23 cellular contexts compared by ENCODE assay signal in the genomic region with DNA sequence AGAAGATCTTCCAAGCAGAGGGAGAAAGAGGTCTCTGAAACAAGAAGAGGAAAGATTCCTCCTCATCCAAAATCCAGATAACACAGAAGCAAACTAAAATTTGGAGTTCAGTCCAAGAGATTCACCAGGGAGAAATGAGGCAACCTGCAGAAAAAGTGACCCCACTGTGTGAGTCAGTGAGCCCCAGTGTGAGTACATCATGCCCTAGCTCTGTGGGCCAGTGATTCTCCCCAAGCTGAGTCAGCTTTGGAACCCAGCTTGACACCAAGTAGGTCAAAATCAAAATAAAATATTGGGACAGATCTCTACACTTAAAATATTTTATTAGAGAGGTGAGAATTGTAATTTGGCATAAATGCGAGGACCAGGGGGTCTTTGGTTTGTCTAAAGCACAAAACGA. TPM values are rescaled to one million over a fixed set of nuclear protein-coding genes. Genes with fewer than 3 reads are reported as not detected.
DNase-seq lines count a peak whose midpoint lies in the region; ATAC-seq, FAIRE-seq and TF ChIP-seq lines count a peak whose summit lies in the region.
"Had no signal": no experiment of that assay in that cellular context is flagged by ENCODE, and none has a peak within 500 bp of the region (broad histone marks: within the 10 kb centered on the region; RNA-seq: fewer than 3 reads in every experiment).

No MANE protein-coding gene starts in this region.

- H3K9me3 ChIP-seq in GM23248 (ENCODE audit: low read depth): no peaks in the 10 kb centered on the region
- no peaks in the 10 kb centered on the region for H3K9me3 ChIP-seq in H1 (ENCODE audit: insufficient read depth in 2 of 2, low read depth in 1 of 2, low read length in 1 of 2)
- no peaks in the 10 kb centered on the region for H3K9me3 ChIP-seq in effector memory CD4-positive, alpha-beta T cell (ENCODE audit: control insufficient read depth, low read length)
- H3K9me3 ChIP-seq: MG63 had no signal

- TF ChIP-seq POLR2A in H1 (IDR thresholded peaks at IDR 0.05; ENCODE audit: control extremely low read depth in 1 of 2, low read depth in 2 of 2, low read length in 2 of 2): no peak

- DNase-seq in GM23248 (peak; percentile 8), HCEC 1CT (peak; percentile 25), H1 (ENCODE audit: low read depth in 1 of 2, low spot score in 2 of 2) (no peak)
- DNase-seq in natural killer cell treated with Interleukin-12 subunit alpha and Interleukin-12 subunit beta and Interleukin-15 and Interleukin-18, amount 100 ng/mL, for 72 hours (ENCODE audit: low spot score): no peak
- no peak for DNase-seq in effector memory CD4-positive, alpha-beta T cell
- no peak for DNase-seq in effector CD8-positive, alpha-beta T cell (lab: John Stamatoyannopoulos, UW)
- DNase-seq: CD4-positive, alpha-beta T cell; COR-L47; DMS79 treated with DMSO at 0.1 percent for 48 hours; GOT3; MG63; NCI-H1417 treated with DMSO at 0.1 percent for 48 hours; NCI-H187; NCI-H446; NCI-H526; OCI-M1 had no signal

- no peak overlapping the region for H4K8ac ChIP-seq in H1 (ENCODE audit: extremely low read depth, insufficient read depth, low read length)

- H3K56ac ChIP-seq in H1 (replicated peaks; ENCODE audit: insufficient read length, low read depth, low read length): no peak overlapping the region

- peaks cover 59 to 80% of the 10 kb centered on the region in 2 donors for H3K4me1 Mint-ChIP-seq in natural killer cell treated with Interleukin-12 subunit alpha and Interleukin-12 subunit beta and Interleukin-15 and Interleukin-18, amount 100 ng/mL, for 72 hours (ENCODE audit: low read depth in 2 of 2)

- peak in 1 of 2 donors; percentile 73 for ATAC-seq in natural killer cell treated with Interleukin-12 subunit alpha and Interleukin-12 subunit beta and Interleukin-15 and Interleukin-18, amount 100 ng/mL, for 72 hours
- ATAC-seq in HG03520 (IDR thresholded peaks at IDR 0.05; ENCODE audit: unreplicated experiment): no peak
- ATAC-seq: K562 had no signal

- H3K18ac ChIP-seq in H1 (ENCODE audit: extremely low read depth, low read length): no peak overlapping the region; the same call in 1 of the 2 replicates

- in situ Hi-C loops in GM23248 (cut with MboI): no loop called here

- no peak overlapping the region for H2AK5ac ChIP-seq in H1 (ENCODE audit: low read depth, low read length)

- H3K27me3 Mint-ChIP-seq in natural killer cell treated with Interleukin-12 subunit alpha and Interleukin-12 subunit beta and Interleukin-15 and Interleukin-18, amount 100 ng/mL, for 72 hours: no peaks in the 10 kb centered on the region
- H3K27me3 Mint-ChIP-seq: CD4-positive, alpha-beta T cell had no signal

- no peak overlapping the region for H3K4ac ChIP-seq in H1 (replicated peaks; ENCODE audit: insufficient read length, low read depth, low read length)

- no peak for TF ChIP-seq EP300 in H1 (IDR thresholded peaks at IDR 0.05; ENCODE audit: borderline replicate concordance in 1 of 2, low read depth in 2 of 2, low read length in 2 of 2)

- no peaks in the 10 kb centered on the region for H3K79me2 ChIP-seq in GM23248 (ENCODE audit: insufficient read depth)
- no peaks in the 10 kb centered on the region for H3K79me2 ChIP-seq in H1 (ENCODE audit: control insufficient read depth in 1 of 2, insufficient read depth in 2 of 2, low read length in 2 of 2)

- no peak overlapping the region for H3K4me2 ChIP-seq in GM23248 (ENCODE audit: unreplicated experiment)
- H3K4me2 ChIP-seq in H1 (ENCODE audit: insufficient read depth in 1 of 2, low read depth in 2 of 2, low read length in 2 of 2): no peak overlapping the region

- H3K9ac ChIP-seq in GM23248: no peak overlapping the region
- H3K9ac ChIP-seq in H1 (replicated peaks in 1 of 4; ENCODE audit: extremely low read depth in 1 of 4, low read depth in 3 of 4, low read length in 3 of 4): no peak overlapping the region

- 75 to 87% methylated on average over 2 of the region's 2 CpGs for WGBS in GM23248 (ENCODE audit: low coverage in 1 of 2, low lambda C conversion rate in 2 of 2, missing lambda C conversion rate in 2 of 2), 2 experiments
- 94% methylated on average over 2 of the region's 2 CpGs; no CpG with 5 or more reads in 1 of the 2 experiments for WGBS in H1 (ENCODE audit: extremely low coverage in 1 of 2, insufficient coverage in 1 of 2, insufficient read length in 1 of 2, insufficient replicate concordance in 2 of 2, low coverage in 1 of 2, low lambda C conversion rate in 2 of 2, missing lambda C conversion rate in 1 of 2), 2 experiments

- H3K79me1 ChIP-seq in H1 (ENCODE audit: low read depth, low read length): no peaks in the 10 kb centered on the region

- TF ChIP-seq RAD21 in H1 (IDR thresholded peaks at IDR 0.05 in 1 of 2, conservative IDR thresholded peaks at IDR 0.05 in 1 of 2; ENCODE audit: low read depth in 2 of 2, low read length in 2 of 2): no peak

- no peak for FAIRE-seq in H1 (lab: Jason Lieb, UNC)
- FAIRE-seq: GM12891, K562, RCC 7860 had no signal

- H3F3A ChIP-seq in GM23248 (ENCODE audit: insufficient read depth): no peaks in the 10 kb centered on the region

- no peaks in the 10 kb centered on the region for H3K23me2 ChIP-seq in H1 (ENCODE audit: low read depth, low read length)

- peaks cover 61% of the 10 kb centered on the region for H3K36me3 Mint-ChIP-seq in natural killer cell treated with Interleukin-12 subunit alpha and Interleukin-12 subunit beta and Interleukin-15 and Interleukin-18, amount 100 ng/mL, for 72 hours

- no peak overlapping the region for H2AFZ ChIP-seq in GM23248
- H2AFZ ChIP-seq in H1 (ENCODE audit: low read length): no peak overlapping the region

- no peak overlapping the region for H4K91ac ChIP-seq in H1 (replicated peaks; ENCODE audit: insufficient read length, low read length)

- no peaks in the 10 kb centered on the region for H3K4me1 ChIP-seq in GM23248 (ENCODE audit: insufficient read depth)
- H3K4me1 ChIP-seq in H1 (replicated peaks in 1 of 4; ENCODE audit: control insufficient read depth in 3 of 4, insufficient read depth in 4 of 4, low read length in 3 of 4): no peaks in the 10 kb centered on the region
- no peaks in the 10 kb centered on the region for H3K4me1 ChIP-seq in effector memory CD4-positive, alpha-beta T cell (ENCODE audit: control insufficient read depth, insufficient read depth, low read length, poor library complexity, severe bottlenecking)

- POLR2A ChIA-PET in H1 (lab: Charles Lee; ENCODE audit: partially characterized antibody): no interaction called here

- peaks cover 3% of the 10 kb centered on the region; the same call in 1 of the 2 replicates for H3K36me3 ChIP-seq in GM23248 (ENCODE audit: low read depth)
- H3K36me3 ChIP-seq in H1 (ENCODE audit: control insufficient read depth in 2 of 4, insufficient read depth in 4 of 4, low read length in 3 of 4): no peaks in the 10 kb centered on the region
- H3K36me3 ChIP-seq in effector memory CD4-positive, alpha-beta T cell (ENCODE audit: control insufficient read depth, insufficient read depth, low read length): peaks cover 51% of the 10 kb centered on the region

- H2BK5ac ChIP-seq in H1 (ENCODE audit: low read depth, low read length): no peak overlapping the region

- no peak overlapping the region for H2BK120ac ChIP-seq in H1 (replicated peaks; ENCODE audit: low read depth, low read length)

- H2BK20ac ChIP-seq in H1 (ENCODE audit: low read length): no peak overlapping the region

- peak overlapping the region; percentile 80 to 90 for H3K27ac Mint-ChIP-seq in natural killer cell treated with Interleukin-12 subunit alpha and Interleukin-12 subunit beta and Interleukin-15 and Interleukin-18, amount 100 ng/mL, for 72 hours

- H3K27ac ChIP-seq in GM23248 (no peak overlapping the region), H1 (ENCODE audit: low read depth, low read length) (no peak overlapping the region)
- no peak overlapping the region for H3K27ac ChIP-seq in effector memory CD4-positive, alpha-beta T cell (ENCODE audit: insufficient read depth, low read length, poor library complexity, severe bottlenecking)

- no peak overlapping the region for H3K4me3 ChIP-seq in GM23248
- H3K4me3 ChIP-seq in H1 (ENCODE audit: extremely low read depth in 1 of 4, insufficient read depth in 2 of 4, low read depth in 3 of 4, low read length in 4 of 4): no peak overlapping the region
- no peak overlapping the region for H3K4me3 ChIP-seq in effector memory CD4-positive, alpha-beta T cell (ENCODE audit: insufficient read depth, low read depth, low read length, poor library complexity, severe bottlenecking)
- H3K4me3 ChIP-seq: K562, MG63 had no signal

- H4K20me1 ChIP-seq in GM23248 (ENCODE audit: insufficient read depth) (no peaks in the 10 kb centered on the region), H1 (replicated peaks in 1 of 2; ENCODE audit: control insufficient read depth in 1 of 2, insufficient read depth in 2 of 2, low read length in 2 of 2) (no peaks in the 10 kb centered on the region)

- TF ChIP-seq CTCF in H1 (IDR thresholded peaks at IDR 0.05; ENCODE audit: control extremely low read depth in 1 of 3, insufficient read depth in 1 of 3, low read depth in 1 of 3, low read length in 3 of 3): no peak

- H3K14ac ChIP-seq in H1 (ENCODE audit: insufficient read length): no peak overlapping the region

- no peaks in the 10 kb centered on the region for H3K27me3 ChIP-seq in GM23248 (replicated peaks; ENCODE audit: insufficient read depth)
- H3K27me3 ChIP-seq in H1 (replicated peaks in 1 of 4; ENCODE audit: control insufficient read depth in 3 of 4, extremely low read depth in 1 of 4, insufficient read depth in 3 of 4, low read length in 3 of 4): no peaks in the 10 kb centered on the region
- H3K27me3 ChIP-seq in effector memory CD4-positive, alpha-beta T cell (replicated peaks; ENCODE audit: control insufficient read depth, insufficient read depth, low read length, poor library complexity, severe bottlenecking): no peaks in the 10 kb centered on the region
- H3K27me3 ChIP-seq: MG63 had no signal

- H3K23ac ChIP-seq in H1 (ENCODE audit: insufficient read length): peak overlapping the region; percentile 87

- H3K4me3 Mint-ChIP-seq in natural killer cell treated with Interleukin-12 subunit alpha and Interleukin-12 subunit beta and Interleukin-15 and Interleukin-18, amount 100 ng/mL, for 72 hours: peak overlapping the region; percentile 69
- H3K4me3 Mint-ChIP-seq: CD4-positive, alpha-beta T cell had no signal

- H2BK12ac ChIP-seq in H1 (ENCODE audit: low read depth, low read length): no peak overlapping the region

- H2BK15ac ChIP-seq in H1 (ENCODE audit: low read length): no peak overlapping the region

- H3K9me2 ChIP-seq in GM23248 (ENCODE audit: insufficient read depth): no peaks in the 10 kb centered on the region

- CTCF ChIA-PET in H1 (lab: Charles Lee; ENCODE audit: partially characterized antibody): interaction anchor here (1.4 to 1.5 kb wide), 2 partner anchors 38 to 101 kb away, joined by 4 read pairs; no protein-coding TSS in a partner anchor

- peaks cover 8% of the 10 kb centered on the region for H3K9me3 Mint-ChIP-seq in natural killer cell treated with Interleukin-12 subunit alpha and Interleukin-12 subunit beta and Interleukin-15 and Interleukin-18, amount 100 ng/mL, for 72 hours

- no peak overlapping the region for H4K5ac ChIP-seq in H1 (ENCODE audit: insufficient read length, low read depth, low read length)

RNA-seq across cellular contexts. Expression of a gene that starts 17.2 kb away (rescaled TPM):
- total RNA-seq in GM23248 (2014; rRNA removed; shearing (Covaris generic)): 6.2 and 7.2 TPM in 2 replicates
- polyA plus RNA-seq in GM23248 (2016; fragmentation: Nextera tagmentation; extraction: Ambion mirVana) (11.7 and 12.2 TPM in 2 replicates), H1 (2011; rRNA removed) (not detected in 2 replicates)
- not detected in 2 replicates for total RNA-seq in H1 (2021; fragmentation: NEBNext Ultra II Directional; extraction: Animal tissue kit (Norgen Biotek cat#: 25700))
- polyA plus RNA-seq in H1 (2011; cell fraction: cytosol; rRNA removed): not detected
- not detected for polyA plus RNA-seq in H1 (2011; cell fraction: nucleus; rRNA removed)
- not detected in 4 replicates for polyA plus RNA-seq in H1 (2012, experiment 1 of 2)
- polyA plus RNA-seq in H1 (2012, experiment 2 of 2): not detected
- not detected for polyA plus RNA-seq in H1 (2013, experiment 1 of 2)
- polyA plus RNA-seq in H1 (2013, experiment 2 of 2): 0.07 TPM
- polyA minus RNA-seq in H1 (2011; rRNA and poly(A)+ RNA removed): not detected in 2 replicates
- not detected for polyA minus RNA-seq in H1 (2011; cell fraction: cytosol; rRNA and poly(A)+ RNA removed)
- polyA minus RNA-seq in H1 (2011; cell fraction: nucleus; rRNA and poly(A)+ RNA removed): not detected
- total RNA-seq in natural killer cell treated with Interleukin-12 subunit alpha and Interleukin-12 subunit beta and Interleukin-15 and Interleukin-18, amount 100 ng/mL, for 72 hours: 10 to 100 TPM; 26.7 to 70.3 TPM

RNA-seq across cellular contexts. Expression of a gene that starts 24.6 kb away (rescaled TPM):
- total RNA-seq in GM23248 (2014; rRNA removed; shearing (Covaris generic)): not detected in 2 replicates
- polyA plus RNA-seq in GM23248 (2016; fragmentation: Nextera tagmentation; extraction: Ambion mirVana) (not detected in 2 replicates), H1 (2011; rRNA removed) (not detected in 2 replicates)
- not detected in 2 replicates for total RNA-seq in H1 (2021; fragmentation: NEBNext Ultra II Directional; extraction: Animal tissue kit (Norgen Biotek cat#: 25700))
- polyA plus RNA-seq in H1 (2011; cell fraction: cytosol; rRNA removed): not detected
- polyA plus RNA-seq in H1 (2011; cell fraction: nucleus; rRNA removed): not detected
- polyA plus RNA-seq in H1 (2012, experiment 1 of 2): not detected in 4 replicates
- not detected for polyA plus RNA-seq in H1 (2012, experiment 2 of 2)
- polyA plus RNA-seq in H1 (2013, experiment 1 of 2): not detected
- polyA plus RNA-seq in H1 (2013, experiment 2 of 2): 0.09 TPM
- polyA minus RNA-seq in H1 (2011; rRNA and poly(A)+ RNA removed): not detected in 2 replicates
- polyA minus RNA-seq in H1 (2011; cell fraction: cytosol; rRNA and poly(A)+ RNA removed): not detected
- polyA minus RNA-seq in H1 (2011; cell fraction: nucleus; rRNA and poly(A)+ RNA removed): not detected
- 1 to 10 TPM; 1.7 to 2.1 TPM for total RNA-seq in natural killer cell treated with Interleukin-12 subunit alpha and Interleukin-12 subunit beta and Interleukin-15 and Interleukin-18, amount 100 ng/mL, for 72 hours
- total RNA-seq: LHCN-M2, SK-MEL-5 had no signal
- polyA plus RNA-seq: BJ had no signal

RNA-seq across cellular contexts. Expression of a gene that starts 29.4 kb away (rescaled TPM):
- not detected in 2 replicates for total RNA-seq in GM23248 (2014; rRNA removed; shearing (Covaris generic))
- polyA plus RNA-seq in GM23248 (2016; fragmentation: Nextera tagmentation; extraction: Ambion mirVana) (not detected in 2 replicates), H1 (2011; rRNA removed) (not detected in 2 replicates)
- not detected in 2 replicates for total RNA-seq in H1 (2021; fragmentation: NEBNext Ultra II Directional; extraction: Animal tissue kit (Norgen Biotek cat#: 25700))
- polyA plus RNA-seq in H1 (2011; cell fraction: cytosol; rRNA removed): not detected
- polyA plus RNA-seq in H1 (2011; cell fraction: nucleus; rRNA removed): not detected
- not detected in 4 replicates for polyA plus RNA-seq in H1 (2012, experiment 1 of 2)
- not detected for polyA plus RNA-seq in H1 (2012, experiment 2 of 2)
- polyA plus RNA-seq in H1 (2013, experiment 1 of 2): not detected
- not detected for polyA plus RNA-seq in H1 (2013, experiment 2 of 2)
- not detected in 2 replicates for polyA minus RNA-seq in H1 (2011; rRNA and poly(A)+ RNA removed)
- polyA minus RNA-seq in H1 (2011; cell fraction: cytosol; rRNA and poly(A)+ RNA removed): not detected
- polyA minus RNA-seq in H1 (2011; cell fraction: nucleus; rRNA and poly(A)+ RNA removed): not detected
- not detected for total RNA-seq in natural killer cell treated with Interleukin-12 subunit alpha and Interleukin-12 subunit beta and Interleukin-15 and Interleukin-18, amount 100 ng/mL, for 72 hours
- total RNA-seq: CD4-positive, alpha-beta T cell; K562; LHCN-M2; SK-MEL-5 had no signal
- polyA plus RNA-seq: BJ, K562 had no signal

Comparison
In these comparisons a context has a peak if more than half of its experiments do, and no peak if none do; other contexts are left out.
1. DNase-seq: peak in GM23248 (single experiment) and HCEC 1CT (single experiment); none in H1 (0 of 2), natural killer cell treated with Interleukin-12 subunit alpha and Interleukin-12 subunit beta and Interleukin-15 and Interleukin-18, amount 100 ng/mL, for 72 hours (single experiment), effector memory CD4-positive, alpha-beta T cell (0 of 3) and effector CD8-positive, alpha-beta T cell (single experiment).